ENCODE assay signal across 13 cellular contexts in genomic region chr3:190003730-190004129, GRCh38.
DNase-seq lines count a peak whose midpoint lies in the region; ATAC-seq and TF ChIP-seq lines count a peak whose summit lies in the region.
"Had no signal": no experiment of that assay in that cellular context is flagged by ENCODE, and none has a peak within 500 bp of the region (broad histone marks: within the 10 kb centered on the region; RNA-seq: fewer than 3 reads in every experiment).

No MANE protein-coding gene starts in this region.

- peak; percentile 98 for ATAC-seq in PC-3
- no peak for ATAC-seq in activated CD8-positive, alpha-beta T cell treated with anti-CD3 and anti-CD28 coated beads, Interleukin-2, amount 10 ng/mL, durations not matched to agents 7 days and 5 days
- ATAC-seq in GM21447 (IDR thresholded peaks at IDR 0.05; ENCODE audit: unreplicated experiment), result no peak
- ATAC-seq: T-helper 17 cell had no signal

- WGBS in esophagus, 2 donors, result 33 to 45% methylated on average over 1 of the region's 1 CpG

- CTCF ChIA-PET in PC-3 (lab: Charles Lee), result interaction anchor here (0.6 kb wide), 1 partner anchor 128 kb away, joined by 3 read pairs; no protein-coding TSS in a partner anchor
- CTCF ChIA-PET in activated CD8-positive, alpha-beta T cell treated with anti-CD3 and anti-CD28 coated beads, Interleukin-2, amount 10 ng/mL, durations not matched to agents 7 days and 5 days (lab: Charles Lee), result no interaction called here

- H3K4me2 ChIP-seq in PC-3 (ENCODE audit: low read length), result peak overlapping the region; percentile 50
- peak overlapping the region; percentile 40 for H3K4me2 ChIP-seq in osteoblast (ENCODE audit: insufficient read depth, low read length)

- H2AFZ ChIP-seq in PC-3 (ENCODE audit: low read length) (no peak overlapping the region), osteoblast (ENCODE audit: low read length) (no peak overlapping the region)

- H3K9me2 ChIP-seq in PC-3 (replicated peaks; ENCODE audit: low read length), result no peaks in the 10 kb centered on the region

- no peak overlapping the region for H3K4me3 Mint-ChIP-seq in activated CD8-positive, alpha-beta T cell treated with anti-CD3 and anti-CD28 coated beads, Interleukin-2, amount 10 ng/mL, durations not matched to agents 7 days and 5 days
- H3K4me3 Mint-ChIP-seq: T-helper 17 cell had no signal

- POLR2A ChIA-PET in PC-3 (lab: Charles Lee; ENCODE audit: unreplicated experiment), result interaction anchor here (0.7 kb wide), 1 partner anchor 95 kb away, joined by 5 read pairs; no protein-coding TSS in a partner anchor
- POLR2A ChIA-PET in activated CD8-positive, alpha-beta T cell treated with anti-CD3 and anti-CD28 coated beads, Interleukin-2, amount 10 ng/mL, durations not matched to agents 7 days and 5 days (lab: Charles Lee), result no interaction called here

- H3K79me2 ChIP-seq in PC-3 (ENCODE audit: low read length) (no peaks in the 10 kb centered on the region), osteoblast (ENCODE audit: insufficient read depth, low read length) (no peaks in the 10 kb centered on the region)

- H3K9me3 ChIP-seq in PC-3 (ENCODE audit: low read length), result no peaks in the 10 kb centered on the region
- H3K9me3 ChIP-seq in esophagus (ENCODE audit: control insufficient read depth in 2 of 2, insufficient read depth in 1 of 2, low read depth in 1 of 2, low read length in 1 of 2), result no peaks in the 10 kb centered on the region
- no peaks in the 10 kb centered on the region for H3K9me3 ChIP-seq in osteoblast (ENCODE audit: low read depth, low read length)
- H3K9me3 ChIP-seq: colonic mucosa had no signal

- no peak overlapping the region for H3K4me3 ChIP-seq in PC-3 (ENCODE audit: low read length)
- H3K4me3 ChIP-seq in esophagus (ENCODE audit: low read depth in 1 of 2, low read length in 2 of 2), result no peak overlapping the region
- no peak overlapping the region for H3K4me3 ChIP-seq in osteoblast (ENCODE audit: insufficient read depth, low read length)
- H3K4me3 ChIP-seq: colonic mucosa had no signal

- no TSS peak for BruUV-seq in PC-3 (replicated peaks; lab: Mats Ljungman, UMichigan)

- H3K9ac ChIP-seq in PC-3 (ENCODE audit: low read length), result no peak overlapping the region

- no peak overlapping the region for H3K27ac Mint-ChIP-seq in activated CD8-positive, alpha-beta T cell treated with anti-CD3 and anti-CD28 coated beads, Interleukin-2, amount 10 ng/mL, durations not matched to agents 7 days and 5 days
- H3K27ac Mint-ChIP-seq: T-helper 17 cell had no signal

- H3K36me3 ChIP-seq in PC-3 (ENCODE audit: low read depth, low read length) (no peaks in the 10 kb centered on the region), esophagus (ENCODE audit: control insufficient read depth in 2 of 2, insufficient read depth in 2 of 2, low read length in 1 of 2) (no peaks in the 10 kb centered on the region), osteoblast (ENCODE audit: insufficient read depth, low read length) (no peaks in the 10 kb centered on the region)
- H3K36me3 ChIP-seq: colonic mucosa had no signal

- no peaks in the 10 kb centered on the region for H3F3A ChIP-seq in PC-3 (ENCODE audit: low read length, unreplicated experiment)

- intact Hi-C loops in PC-3 (cut with micrococcal nuclease), result loop anchor here (1.0 to 2.0 kb wide), 2 partner anchors 9 to 17 kb away; no protein-coding TSS in a partner anchor
- intact Hi-C loops in posterior vena cava (cut with DNase I), result no loop called here

- peak; percentile 94 for DNase-seq in ELR (ENCODE audit: low read depth)
- peak; percentile 93 for DNase-seq in PC-3
- DNase-seq in osteoblast (ENCODE audit: insufficient read length, low spot score, missing footprints), result peak; percentile 80
- no peak for DNase-seq in NCI-H1048 (lab: John Stamatoyannopoulos, UW)
- DNase-seq in posterior vena cava (ENCODE audit: low spot score), result no peak
- DNase-seq in activated CD8-positive, alpha-beta T cell treated with anti-CD3 and anti-CD28 coated beads, Interleukin-2, amount 10 ng/mL, durations not matched to agents 7 days and 5 days, result no peak
- DNase-seq: activated T-cell treated with anti-CD3 and anti-CD28 coated beads for 4 hours, colonic mucosa, kidney, NCI-H446, T-helper 17 cell had no signal

- 0 out of 2 replicates have a peak overlapping the region, but pooled peaks have one; percentile 8 for H3K27ac ChIP-seq in PC-3 (ENCODE audit: low read length)
- H3K27ac ChIP-seq in esophagus (ENCODE audit: low read depth in 2 of 2, low read length in 1 of 2), result peak overlapping the region; percentile 1 to 31
- peak overlapping the region; percentile 42 for H3K27ac ChIP-seq in osteoblast (ENCODE audit: low read depth, low read length)
- H3K27ac ChIP-seq: colonic mucosa had no signal

- H3K27me3 ChIP-seq in PC-3 (ENCODE audit: low read length) (no peaks in the 10 kb centered on the region), esophagus (ENCODE audit: control insufficient read depth in 1 of 2, insufficient read depth in 2 of 2, low read length in 2 of 2) (no peaks in the 10 kb centered on the region), osteoblast (ENCODE audit: insufficient read depth, low read length) (no peaks in the 10 kb centered on the region)
- H3K27me3 ChIP-seq: colonic mucosa had no signal

- peaks cover 3% of the 10 kb centered on the region for H3K27me3 Mint-ChIP-seq in activated CD8-positive, alpha-beta T cell treated with anti-CD3 and anti-CD28 coated beads, Interleukin-2, amount 10 ng/mL, durations not matched to agents 7 days and 5 days (ENCODE audit: low read depth)

- H3K4me1 ChIP-seq in PC-3 (ENCODE audit: insufficient read depth, low read length), result peaks cover 36% of the 10 kb centered on the region
- no peaks in the 10 kb centered on the region for H3K4me1 ChIP-seq in esophagus (ENCODE audit: control insufficient read depth in 2 of 2, insufficient read depth in 2 of 2, low read length in 1 of 2)
- H3K4me1 ChIP-seq in osteoblast (ENCODE audit: insufficient read depth, low read length), result peaks cover 39% of the 10 kb centered on the region
- H3K4me1 ChIP-seq: colonic mucosa had no signal

- H4K20me1 ChIP-seq in PC-3 (ENCODE audit: low read length) (no peaks in the 10 kb centered on the region), osteoblast (ENCODE audit: insufficient read depth, low read length) (no peaks in the 10 kb centered on the region)

- H3K36me3 Mint-ChIP-seq in activated CD8-positive, alpha-beta T cell treated with anti-CD3 and anti-CD28 coated beads, Interleukin-2, amount 10 ng/mL, durations not matched to agents 7 days and 5 days (ENCODE audit: low read depth), result no peaks in the 10 kb centered on the region

- no peaks in the 10 kb centered on the region for H3K9me3 Mint-ChIP-seq in activated CD8-positive, alpha-beta T cell treated with anti-CD3 and anti-CD28 coated beads, Interleukin-2, amount 10 ng/mL, durations not matched to agents 7 days and 5 days (ENCODE audit: insufficient read depth)

- H3K4me1 Mint-ChIP-seq in activated CD8-positive, alpha-beta T cell treated with anti-CD3 and anti-CD28 coated beads, Interleukin-2, amount 10 ng/mL, durations not matched to agents 7 days and 5 days (ENCODE audit: low read depth), result no peaks in the 10 kb centered on the region
- H3K4me1 Mint-ChIP-seq: T-helper 17 cell had no signal

- TF ChIP-seq CTCF in PC-3 (conservative IDR thresholded peaks at IDR 0.05; ENCODE audit: low read depth, low read length) (no peak), osteoblast (IDR thresholded peaks at IDR 0.05; ENCODE audit: extremely low read depth, low read depth, low read length) (no peak)

Comparison
In these comparisons a context has a peak if more than half of its experiments do, and no peak if none do; other contexts are left out.
1. DNase-seq: peak in ELR (single experiment), PC-3 (single experiment) and osteoblast (single experiment); none in NCI-H1048 (single experiment), posterior vena cava (single experiment) and activated CD8-positive, alpha-beta T cell treated with anti-CD3 and anti-CD28 coated beads, Interleukin-2, amount 10 ng/mL, durations not matched to agents 7 days and 5 days (single experiment).
2. Peak in every context shown above with its lines, with median percentiles within 50 percentile points of each other: H3K27ac ChIP-seq.